Comparison of ENCODE assay signal across 25 cellular contexts in genomic region chr14:80493620-80494019, GRCh38.
A peak's percentile ranks its signal among the peaks of the same experiment; 100 is the strongest.
DNase-seq lines count a peak whose midpoint lies in the region; ATAC-seq and TF ChIP-seq lines count a peak whose summit lies in the region.
"Had no signal": no experiment of that assay in that cellular context is flagged by ENCODE, and none has a peak within 500 bp of the region (broad histone marks: within the 10 kb centered on the region; RNA-seq: fewer than 3 reads in every experiment).

No MANE protein-coding gene starts in this region.

- no peak overlapping the region for H3K56ac ChIP-seq in mesendoderm (ENCODE audit: low read length)

- no TSS peak for BruUV-seq in OCI-LY7 (replicated peaks; lab: Mats Ljungman, UMichigan)

- H3K9me3 ChIP-seq in adipocyte (ENCODE audit: control insufficient read depth, low read length) (no peaks in the 10 kb centered on the region), OCI-LY7 (ENCODE audit: low read length) (no peaks in the 10 kb centered on the region)
- H3K9me3 ChIP-seq: MG63, SJCRH30 had no signal

- peaks cover 10% of the 10 kb centered on the region for H3K4me1 Mint-ChIP-seq in activated CD4-positive, alpha-beta T cell treated with anti-CD3 and anti-CD28 coated beads, Interleukin-2, amount 10 ng/mL, durations not matched to agents 7 days and 5 days

- H3K27me3 Mint-ChIP-seq in activated CD4-positive, alpha-beta T cell treated with anti-CD3 and anti-CD28 coated beads, Interleukin-2, amount 10 ng/mL, durations not matched to agents 7 days and 5 days = no peaks in the 10 kb centered on the region
- H3K27me3 Mint-ChIP-seq: CD8-positive, alpha-beta memory T cell had no signal

- H3K4ac ChIP-seq in mesendoderm (ENCODE audit: low read depth, low read length) = no peak overlapping the region

- CTCF ChIA-PET in OCI-LY7 (lab: Charles Lee; ENCODE audit: unreplicated experiment) = no interaction called here
- CTCF ChIA-PET in activated CD4-positive, alpha-beta T cell treated with anti-CD3 and anti-CD28 coated beads, Interleukin-2, amount 10 ng/mL, durations not matched to agents 7 days and 5 days (lab: Charles Lee) = interaction anchor here (1.0 kb wide), 1 partner anchor 13 kb away, joined by 4 read pairs; no protein-coding TSS in a partner anchor

- no peak overlapping the region for H2BK5ac ChIP-seq in mesendoderm (ENCODE audit: low read length)

- H3K18ac ChIP-seq in mesendoderm (ENCODE audit: low read length) = no peak overlapping the region

- ATAC-seq in activated naive CD4-positive, alpha-beta T cell treated with anti-CD3 and anti-CD28 coated beads, Interleukin-2, amount 50 U/mL, for 72 hours = no peak
- ATAC-seq: K562, PC-3, Right ventricle myocardium inferior, SK-N-SH treated with all-trans-retinoic acid at 6 μM for 48 hours had no signal

- no peak overlapping the region for H2BK120ac ChIP-seq in mesendoderm (ENCODE audit: low read depth, low read length)

- H2AFZ ChIP-seq in OCI-LY7 (ENCODE audit: low read length) = no peak overlapping the region

- H4K20me1 ChIP-seq in OCI-LY7 (ENCODE audit: insufficient read depth, low read length) = no peaks in the 10 kb centered on the region

- H3K4me2 ChIP-seq in mesendoderm (ENCODE audit: low read length) (no peak overlapping the region), OCI-LY7 (ENCODE audit: low read length) (no peak overlapping the region)

- H3K79me2 ChIP-seq in mesendoderm (ENCODE audit: control insufficient read depth, insufficient read depth, low read length) = no peaks in the 10 kb centered on the region
- no peaks in the 10 kb centered on the region for H3K79me2 ChIP-seq in OCI-LY7 (ENCODE audit: insufficient read depth, low read depth, low read length)

- H3K9me3 Mint-ChIP-seq in activated naive CD4-positive, alpha-beta T cell treated with anti-CD3 and anti-CD28 coated beads, Interleukin-2, amount 50 U/mL, for 72 hours = no peaks in the 10 kb centered on the region
- H3K9me3 Mint-ChIP-seq in activated CD4-positive, alpha-beta T cell treated with anti-CD3 and anti-CD28 coated beads, Interleukin-2, amount 10 ng/mL, durations not matched to agents 7 days and 5 days = no peaks in the 10 kb centered on the region

- no peaks in the 10 kb centered on the region for H3K79me1 ChIP-seq in mesendoderm (ENCODE audit: low read length)

- DNase-seq in AG09319 (ENCODE audit: extremely low read depth, low read depth) (peak; percentile 27), H7 (peak; percentile 4), adipocyte (ENCODE audit: low read depth) (peak; percentile 19), mesendoderm (peak; percentile 11), NCI-H82 (lab: John Stamatoyannopoulos, UW) (no peak), OCI-LY7 (ENCODE audit: low spot score) (no peak)
- DNase-seq in activated naive CD4-positive, alpha-beta T cell treated with anti-CD3 and anti-CD28 coated beads, Interleukin-2, amount 50 U/mL, for 72 hours (ENCODE audit: low spot score in 2 of 2) = no peak
- DNase-seq in activated CD4-positive, alpha-beta T cell treated with anti-CD3 and anti-CD28 coated beads, Interleukin-2, amount 10 ng/mL, durations not matched to agents 7 days and 5 days = no peak
- DNase-seq: Calu3; CD8-positive, alpha-beta memory T cell; DMS79 treated with DMSO at 0.1 percent for 48 hours; GF-D8; MG63; NCI-H1092; NCI-H1436; NCI-H187; NCI-H2107; NCI-H524; NCI-H748 treated with DMSO at 0.1 percent for 48 hours; PC-3; SJCRH30 had no signal

- no peak overlapping the region for H3K4me3 Mint-ChIP-seq in activated CD4-positive, alpha-beta T cell treated with anti-CD3 and anti-CD28 coated beads, Interleukin-2, amount 10 ng/mL, durations not matched to agents 7 days and 5 days
- H3K4me3 Mint-ChIP-seq: CD14-positive monocyte had no signal

- no peaks in the 10 kb centered on the region for H3K9me2 ChIP-seq in OCI-LY7 (ENCODE audit: insufficient read depth, low read length)

- no peak overlapping the region for H2BK15ac ChIP-seq in mesendoderm (replicated peaks; ENCODE audit: low read depth)

- H4K8ac ChIP-seq in mesendoderm (ENCODE audit: low read depth, low read length) = no peak overlapping the region

- H3K27ac ChIP-seq in mesendoderm (ENCODE audit: low read depth, low read length) (no peak overlapping the region), OCI-LY7 (ENCODE audit: low read depth, low read length, poor library complexity, severe bottlenecking) (no peak overlapping the region)
- H3K27ac ChIP-seq: SJCRH30 had no signal

- no peak overlapping the region for H2AK5ac ChIP-seq in mesendoderm (ENCODE audit: low read length)

- H4K5ac ChIP-seq in mesendoderm (ENCODE audit: low read length) = no peak overlapping the region

- H3K27me3 ChIP-seq in H7 (ENCODE audit: control insufficient read depth, insufficient read depth, low read length) (no peaks in the 10 kb centered on the region), adipocyte (replicated peaks; ENCODE audit: control insufficient read depth, insufficient read depth, low read length) (no peaks in the 10 kb centered on the region), mesendoderm (ENCODE audit: insufficient read depth, low read length, poor library complexity) (no peaks in the 10 kb centered on the region)
- H3K27me3 ChIP-seq: MG63, SJCRH30 had no signal

- H3K36me3 Mint-ChIP-seq in activated naive CD4-positive, alpha-beta T cell treated with anti-CD3 and anti-CD28 coated beads, Interleukin-2, amount 50 U/mL, for 72 hours = no peaks in the 10 kb centered on the region
- no peaks in the 10 kb centered on the region for H3K36me3 Mint-ChIP-seq in activated CD4-positive, alpha-beta T cell treated with anti-CD3 and anti-CD28 coated beads, Interleukin-2, amount 10 ng/mL, durations not matched to agents 7 days and 5 days (ENCODE audit: low read depth)

- H3K4me1 ChIP-seq in adipocyte (ENCODE audit: control insufficient read depth, insufficient read depth, low read length) (peaks cover 6% of the 10 kb centered on the region), mesendoderm (ENCODE audit: control insufficient read depth, low read depth, low read length) (no peaks in the 10 kb centered on the region), OCI-LY7 (ENCODE audit: insufficient read depth, low read length, poor library complexity, severe bottlenecking) (no peaks in the 10 kb centered on the region)

- no peaks in the 10 kb centered on the region for H3K36me3 ChIP-seq in H7 (replicated peaks; ENCODE audit: control insufficient read depth, insufficient read depth, low read length)
- H3K36me3 ChIP-seq in adipocyte (ENCODE audit: control insufficient read depth, insufficient read depth, low read length, severe bottlenecking) = no peaks in the 10 kb centered on the region
- H3K36me3 ChIP-seq in mesendoderm (ENCODE audit: control insufficient read depth, insufficient read depth, low read length) = no peaks in the 10 kb centered on the region
- no peaks in the 10 kb centered on the region for H3K36me3 ChIP-seq in OCI-LY7 (ENCODE audit: insufficient read depth, low read length)
- H3K36me3 ChIP-seq: MG63, SJCRH30 had no signal

- no peak overlapping the region for H3K27ac Mint-ChIP-seq in activated naive CD4-positive, alpha-beta T cell treated with anti-CD3 and anti-CD28 coated beads, Interleukin-2, amount 50 U/mL, for 72 hours
- H3K27ac Mint-ChIP-seq in activated CD4-positive, alpha-beta T cell treated with anti-CD3 and anti-CD28 coated beads, Interleukin-2, amount 10 ng/mL, durations not matched to agents 7 days and 5 days = no peak overlapping the region
- H3K27ac Mint-ChIP-seq: CD14-positive monocyte; CD8-positive, alpha-beta memory T cell had no signal

- H3K9ac ChIP-seq in adipocyte (ENCODE audit: low read length) (no peak overlapping the region), mesendoderm (ENCODE audit: low read length) (no peak overlapping the region)

- H3K4me3 ChIP-seq in H7 (ENCODE audit: insufficient read depth, low read depth, low read length) (no peak overlapping the region), adipocyte (ENCODE audit: low read length) (no peak overlapping the region), mesendoderm (ENCODE audit: low read length) (no peak overlapping the region), OCI-LY7 (ENCODE audit: low read depth, low read length, poor library complexity, severe bottlenecking) (no peak overlapping the region)
- H3K4me3 ChIP-seq: K562, MG63, SJCRH30 had no signal

- intact Hi-C loops in OCI-LY7 (cut with micrococcal nuclease; ENCODE audit: unreplicated experiment) = no loop called here

- no peak overlapping the region for H3K23ac ChIP-seq in mesendoderm (ENCODE audit: low read length)

- no CpG with 5 or more reads among the region's 5 CpGs for WGBS in mesendoderm (ENCODE audit: extremely low coverage, insufficient coverage, low lambda C conversion rate)

- POLR2A ChIA-PET in OCI-LY7 (lab: Charles Lee) = interaction anchor here (0.6 to 1.5 kb wide), 3 partner anchors 11 to 1673 kb away, joined by 3 read pairs; no protein-coding TSS in a partner anchor
- POLR2A ChIA-PET in activated CD4-positive, alpha-beta T cell treated with anti-CD3 and anti-CD28 coated beads, Interleukin-2, amount 10 ng/mL, durations not matched to agents 7 days and 5 days (lab: Charles Lee) = no interaction called here

- TF ChIP-seq CTCF in AG09319 (IDR thresholded peaks at IDR 0.05; ENCODE audit: low read depth, low read length) (peak; percentile 19), OCI-LY7 (conservative IDR thresholded peaks at IDR 0.05; ENCODE audit: low read length) (no peak)

Comparison
In these comparisons a context has a peak if more than half of its experiments do, and no peak if none do; other contexts are left out.
1. DNase-seq: peak in AG09319 (single experiment), H7 (single experiment), adipocyte (single experiment) and mesendoderm (single experiment); none in activated naive CD4-positive, alpha-beta T cell treated with anti-CD3 and anti-CD28 coated beads, Interleukin-2, amount 50 U/mL, for 72 hours (0 of 2), NCI-H82 (single experiment), OCI-LY7 (single experiment) and activated CD4-positive, alpha-beta T cell treated with anti-CD3 and anti-CD28 coated beads, Interleukin-2, amount 10 ng/mL, durations not matched to agents 7 days and 5 days (single experiment).